Comparison of ENCODE assay signal across 24 cellular contexts in the genomic region with DNA sequence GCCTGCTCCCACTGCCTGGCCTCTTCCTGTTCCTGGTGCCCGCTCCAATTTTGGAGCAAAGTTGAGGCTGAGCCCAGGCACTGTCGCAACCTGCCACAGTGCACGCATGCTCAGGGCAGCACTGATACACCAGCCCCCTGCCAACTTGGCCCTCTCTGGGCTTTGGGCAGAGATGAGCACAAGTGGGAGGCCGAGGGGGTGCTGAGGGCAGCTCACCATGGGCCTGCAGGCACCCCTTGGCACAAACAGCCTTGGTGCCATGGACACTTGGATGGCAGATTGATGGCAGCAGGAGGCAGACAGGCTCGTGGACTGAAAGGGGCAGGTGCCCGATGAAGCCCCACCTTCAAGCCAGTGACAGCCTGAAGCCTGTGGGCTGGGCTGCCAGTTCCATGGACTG. TPM values are rescaled to one million over a fixed set of nuclear protein-coding genes. Genes with fewer than 3 reads are reported as not detected.
DNase-seq lines count a peak whose midpoint lies in the region; ATAC-seq, FAIRE-seq and TF ChIP-seq lines count a peak whose summit lies in the region.
"Had no signal": no experiment of that assay in that cellular context is flagged by ENCODE, and none has a peak within 500 bp of the region (broad histone marks: within the 10 kb centered on the region; RNA-seq: fewer than 3 reads in every experiment).

No MANE protein-coding gene starts in this region.

- DNase-seq in activated CD8-positive, alpha-beta memory T cell treated with anti-CD3 and anti-CD28 coated beads, Interleukin-2, amount 50 U/mL, for 48 hours: peak; percentile 32
- no peak for DNase-seq in activated CD8-positive, alpha-beta memory T cell treated with anti-CD3 and anti-CD28 coated beads, Interleukin-2, amount 50 U/mL, for 4 hours
- DNase-seq in H1 (ENCODE audit: low read depth in 1 of 2, low spot score in 2 of 2) (no peak), omental fat pad (ENCODE audit: low spot score) (no peak), substantia nigra (lab: John Stamatoyannopoulos, UW) (no peak), midbrain (lab: John Stamatoyannopoulos, UW) (no peak)
- DNase-seq: BE2C, NCI-H1092, NCI-H1417 treated with DMSO at 0.1 percent for 48 hours, NCI-H187, NCI-H2081 treated with DMSO at 0.1 percent for 48 hours, NCI-H2171, NCI-H226, NCI-H510A, NCI-H69, SHP77 treated with DMSO at 0.1 percent for 48 hours had no signal

- H2BK15ac ChIP-seq in H1 (ENCODE audit: low read length): no peak overlapping the region

- CTCF ChIA-PET in H1 (lab: Charles Lee; ENCODE audit: partially characterized antibody): interaction anchor here (1.0 to 1.1 kb wide), 2 partner anchors 26 to 34 kb away, joined by 3 read pairs; no protein-coding TSS in a partner anchor

- no peak overlapping the region for H3K56ac ChIP-seq in H1 (replicated peaks; ENCODE audit: insufficient read length, low read depth, low read length)

- peaks cover 0 to 2% (median 0%) of the 10 kb centered on the region in 4 experiments; a peak in 2 of 8 replicates for H3K36me3 ChIP-seq in H1 (ENCODE audit: control insufficient read depth in 2 of 4, insufficient read depth in 4 of 4, low read length in 3 of 4)
- no peaks in the 10 kb centered on the region for H3K36me3 ChIP-seq in skeletal muscle tissue (ENCODE audit: control insufficient read depth in 3 of 3, insufficient read depth in 3 of 3, low read length in 3 of 3)
- H3K36me3 ChIP-seq: BE2C had no signal

- no peak overlapping the region for H2BK120ac ChIP-seq in H1 (replicated peaks; ENCODE audit: low read depth, low read length)

- no peak overlapping the region for H2AK5ac ChIP-seq in H1 (ENCODE audit: low read depth, low read length)

- H3K79me2 ChIP-seq in H1 (ENCODE audit: control insufficient read depth in 1 of 2, insufficient read depth in 2 of 2, low read length in 2 of 2): no peaks in the 10 kb centered on the region

- H2BK12ac ChIP-seq in H1 (ENCODE audit: low read depth, low read length): no peak overlapping the region

- no peak overlapping the region for H2AFZ ChIP-seq in H1 (ENCODE audit: low read length)

- H3K4me1 ChIP-seq in H1 (replicated peaks in 1 of 4; ENCODE audit: control insufficient read depth in 3 of 4, insufficient read depth in 4 of 4, low read length in 3 of 4): peaks cover 2 to 6% (median 3%) of the 10 kb centered on the region in 4 experiments; a peak in 4 of 7 replicates
- H3K4me1 ChIP-seq in skeletal muscle tissue (ENCODE audit: control insufficient read depth in 3 of 3, insufficient read depth in 3 of 3, low read length in 3 of 3): peaks cover 31 to 34% (median 32%) of the 10 kb centered on the region in 3 donors
- H3K4me1 ChIP-seq: BE2C had no signal

- H3K23me2 ChIP-seq in H1 (ENCODE audit: low read depth, low read length): no peaks in the 10 kb centered on the region

- no peaks in the 10 kb centered on the region for H3K27me3 ChIP-seq in H1 (replicated peaks in 1 of 4; ENCODE audit: control insufficient read depth in 3 of 4, extremely low read depth in 1 of 4, insufficient read depth in 3 of 4, low read length in 3 of 4)
- no peaks in the 10 kb centered on the region for H3K27me3 ChIP-seq in skeletal muscle tissue (ENCODE audit: control insufficient read depth in 3 of 3, insufficient read depth in 3 of 3, low read length in 3 of 3)
- H3K27me3 ChIP-seq: BE2C had no signal

- H3K4me2 ChIP-seq in H1 (ENCODE audit: insufficient read depth in 1 of 2, low read depth in 2 of 2, low read length in 2 of 2): no peak overlapping the region

- H4K20me1 ChIP-seq in H1 (replicated peaks in 1 of 2; ENCODE audit: control insufficient read depth in 1 of 2, insufficient read depth in 2 of 2, low read length in 2 of 2): peaks cover 0 to 1% of the 10 kb centered on the region in 2 experiments

- no peak overlapping the region for H2BK20ac ChIP-seq in H1 (ENCODE audit: low read length)

- no peak for TF ChIP-seq POLR2A in H1 (IDR thresholded peaks at IDR 0.05; ENCODE audit: control extremely low read depth in 1 of 2, low read depth in 2 of 2, low read length in 2 of 2)

- no peak overlapping the region for H3K23ac ChIP-seq in H1 (ENCODE audit: insufficient read length)

- no peak for TF ChIP-seq RAD21 in H1 (IDR thresholded peaks at IDR 0.05 in 1 of 2, conservative IDR thresholded peaks at IDR 0.05 in 1 of 2; ENCODE audit: low read depth in 2 of 2, low read length in 2 of 2)

- no peak overlapping the region for H3K14ac ChIP-seq in H1 (ENCODE audit: insufficient read length)

- 96% methylated on average over 6 of the region's 6 CpGs; no CpG with 5 or more reads in 1 of the 2 experiments for WGBS in H1 (ENCODE audit: extremely low coverage in 1 of 2, insufficient coverage in 1 of 2, insufficient read length in 1 of 2, insufficient replicate concordance in 2 of 2, low coverage in 1 of 2, low lambda C conversion rate in 2 of 2, missing lambda C conversion rate in 1 of 2), 2 experiments

- no peak overlapping the region for H3K4ac ChIP-seq in H1 (replicated peaks; ENCODE audit: insufficient read length, low read depth, low read length)

- H4K91ac ChIP-seq in H1 (replicated peaks; ENCODE audit: insufficient read length, low read length): no peak overlapping the region

- no peak for TF ChIP-seq EP300 in H1 (IDR thresholded peaks at IDR 0.05; ENCODE audit: borderline replicate concordance in 1 of 2, low read depth in 2 of 2, low read length in 2 of 2)

- H3K27ac ChIP-seq in H1 (ENCODE audit: low read depth, low read length) (no peak overlapping the region; the same call in 1 of the 2 replicates), skeletal muscle tissue (ENCODE audit: low read depth, low read length) (peak overlapping the region; percentile 56), substantia nigra (ENCODE audit: low read depth, low read length, poor library complexity, severe bottlenecking) (no peak overlapping the region)
- H3K27ac ChIP-seq: 22Rv1, HL-60, RWPE1, SK-N-MC had no signal

- FAIRE-seq in H1 (lab: Jason Lieb, UNC): no peak
- FAIRE-seq: GM18507, H54 had no signal

- H3K18ac ChIP-seq in H1 (ENCODE audit: extremely low read depth, low read length): no peak overlapping the region

- no peak overlapping the region for H3K9ac ChIP-seq in H1 (replicated peaks in 1 of 4; ENCODE audit: extremely low read depth in 1 of 4, low read depth in 3 of 4, low read length in 3 of 4)
- H3K9ac ChIP-seq in skeletal muscle tissue (ENCODE audit: low read depth in 1 of 3, low read length in 3 of 3): peak overlapping the region in 1 of 3 donors; percentile 68

- POLR2A ChIA-PET in H1 (lab: Charles Lee; ENCODE audit: partially characterized antibody): interaction anchor here (0.5 to 1.4 kb wide), 2 partner anchors 44 to 1795 kb away, joined by 3 to 5 read pairs; a partner anchor contains a TSS

- no peak for TF ChIP-seq CTCF in H1 (IDR thresholded peaks at IDR 0.05; ENCODE audit: control extremely low read depth in 1 of 3, insufficient read depth in 1 of 3, low read depth in 1 of 3, low read length in 3 of 3)
- TF ChIP-seq CTCF in omental fat pad (IDR thresholded peaks at IDR 0.05): no peak

- H3K4me3 ChIP-seq in H1 (ENCODE audit: extremely low read depth in 1 of 4, insufficient read depth in 2 of 4, low read depth in 3 of 4, low read length in 4 of 4) (no peak overlapping the region), skeletal muscle tissue (ENCODE audit: low read length in 3 of 3) (peak overlapping the region in 2 of 3 donors; percentile 51 to 58)
- H3K4me3 ChIP-seq: SK-N-MC had no signal

- H3K79me1 ChIP-seq in H1 (ENCODE audit: low read depth, low read length): no peaks in the 10 kb centered on the region

- H4K5ac ChIP-seq in H1 (ENCODE audit: insufficient read length, low read depth, low read length): no peak overlapping the region

- ATAC-seq in omental fat pad (ENCODE audit: low FRiP score) (peak; percentile 52), GM21526 (IDR thresholded peaks at IDR 0.05; ENCODE audit: low FRiP score, unreplicated experiment) (no peak)

- no peak overlapping the region for H2BK5ac ChIP-seq in H1 (ENCODE audit: low read depth, low read length)

- H3K9me3 ChIP-seq in H1 (ENCODE audit: insufficient read depth in 2 of 2, low read depth in 1 of 2, low read length in 1 of 2) (no peaks in the 10 kb centered on the region), skeletal muscle tissue (ENCODE audit: control insufficient read depth in 3 of 3, low read length in 3 of 3) (no peaks in the 10 kb centered on the region)
- H3K9me3 ChIP-seq: BE2C had no signal

- peak overlapping the region; percentile 25; the same call in 1 of the 2 replicates for H4K8ac ChIP-seq in H1 (ENCODE audit: extremely low read depth, insufficient read depth, low read length)

RNA-seq across cellular contexts. Expression of a gene that starts 42.9 kb away (rescaled TPM):
- total RNA-seq in H1 (2021; fragmentation: NEBNext Ultra II Directional; extraction: Animal tissue kit (Norgen Biotek cat#: 25700)): 25.5 and 28.4 TPM in 2 replicates
- 30.8 TPM in 2 replicates for polyA plus RNA-seq in H1 (2011; rRNA removed)
- polyA plus RNA-seq in H1 (2011; cell fraction: cytosol; rRNA removed): 37.7 TPM
- 92.2 TPM for polyA plus RNA-seq in H1 (2011; cell fraction: nucleus; rRNA removed)
- 22.9 to 25.1 TPM (median 23.8 TPM) in 4 replicates for polyA plus RNA-seq in H1 (2012, experiment 1 of 2)
- polyA plus RNA-seq in H1 (2012, experiment 2 of 2): 9.4 TPM
- polyA plus RNA-seq in H1 (2013, experiment 1 of 2): 30.2 TPM
- 29.6 TPM for polyA plus RNA-seq in H1 (2013, experiment 2 of 2)
- polyA minus RNA-seq in H1 (2011; rRNA and poly(A)+ RNA removed): 39.3 and 44.4 TPM in 2 replicates
- polyA minus RNA-seq in H1 (2011; cell fraction: cytosol; rRNA and poly(A)+ RNA removed): 17.0 TPM
- 50.0 TPM for polyA minus RNA-seq in H1 (2011; cell fraction: nucleus; rRNA and poly(A)+ RNA removed)
- 10 to 100 TPM; 44.8 to 62.4 (median 52.5) TPM for total RNA-seq in omental fat pad
- 12.5 TPM for total RNA-seq in skeletal muscle tissue

RNA-seq across cellular contexts. Expression of a gene that starts 44.6 kb away (rescaled TPM):
- total RNA-seq in H1 (2021; fragmentation: NEBNext Ultra II Directional; extraction: Animal tissue kit (Norgen Biotek cat#: 25700)): 141 and 142 TPM in 2 replicates
- 65.4 and 81.2 TPM in 2 replicates for polyA plus RNA-seq in H1 (2011; rRNA removed)
- 64.4 TPM for polyA plus RNA-seq in H1 (2011; cell fraction: cytosol; rRNA removed)
- 162 TPM for polyA plus RNA-seq in H1 (2011; cell fraction: nucleus; rRNA removed)
- polyA plus RNA-seq in H1 (2012, experiment 1 of 2): 67.9 to 80.7 TPM (median 71.4 TPM) in 4 replicates
- 3.3 TPM for polyA plus RNA-seq in H1 (2012, experiment 2 of 2)
- polyA plus RNA-seq in H1 (2013, experiment 1 of 2): 59.9 TPM
- polyA plus RNA-seq in H1 (2013, experiment 2 of 2): 59.4 TPM
- polyA minus RNA-seq in H1 (2011; rRNA and poly(A)+ RNA removed): 303 and 372 TPM in 2 replicates
- polyA minus RNA-seq in H1 (2011; cell fraction: cytosol; rRNA and poly(A)+ RNA removed): 103 TPM
- 274 TPM for polyA minus RNA-seq in H1 (2011; cell fraction: nucleus; rRNA and poly(A)+ RNA removed)
- total RNA-seq in omental fat pad: 100 to 1,000 TPM; 120 to 163 (median 134) TPM
- total RNA-seq in skeletal muscle tissue: 50.1 TPM

Comparison
In these comparisons a context has a peak if more than half of its experiments do, and no peak if none do; other contexts are left out.
1. H3K4me3 ChIP-seq: peak in skeletal muscle tissue (2 of 3); none in H1 (0 of 4).